Comparison of ENCODE assay signal across 26 cellular contexts in the genomic region with DNA sequence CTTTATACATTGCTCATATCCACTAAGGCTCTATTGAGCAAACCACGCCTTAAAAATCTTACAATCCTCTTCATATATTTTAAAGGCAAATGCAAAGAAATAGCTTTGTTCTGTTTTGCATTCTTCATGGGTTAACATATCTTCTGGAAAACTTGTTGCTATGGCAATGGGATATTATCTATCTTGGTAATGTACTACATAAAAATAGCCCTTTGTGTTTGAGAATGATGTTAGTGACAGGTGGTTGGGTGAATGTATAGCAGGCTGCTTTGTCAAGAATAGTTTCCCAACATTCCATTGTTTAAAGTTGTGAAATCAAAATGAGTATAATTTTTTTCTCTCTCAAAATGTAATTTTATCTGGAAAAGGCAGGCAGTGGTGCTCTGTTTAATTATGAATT. TPM values are rescaled to one million over a fixed set of nuclear protein-coding genes. Genes with fewer than 3 reads are reported as not detected.
"Had no signal": no experiment of that assay in that cellular context is flagged by ENCODE, and none has a peak within 500 bp of the region (broad histone marks: within the 10 kb centered on the region; RNA-seq: fewer than 3 reads in every experiment).

No MANE protein-coding gene starts in this region.

- H3K4me1 ChIP-seq: gastroesophageal sphincter, pancreas, psoas muscle, transverse colon had no signal

- H3K36me3 Mint-ChIP-seq: activated naive CD4-positive, alpha-beta T cell treated with anti-CD3 and anti-CD28 coated beads, Interleukin-2, amount 50 U/mL, for 72 hours; memory B cell; natural killer cell treated with Interleukin-12 subunit alpha and Interleukin-12 subunit beta and Interleukin-15 and Interleukin-18, amount 100 ng/mL, for 72 hours; stimulated activated effector memory CD8-positive, alpha-beta T cell treated with anti-CD3 and anti-CD28 coated beads, Interleukin-12 subunit alpha, Interleukin-12 subunit beta, amount 100 ng/mL, for 72 hours had no signal

- H3K27me3 Mint-ChIP-seq: activated T-helper 17 cell treated with anti-CD3 and anti-CD28 coated beads, Interleukin-2, amount 50 U/mL, for 72 hours; memory B cell; stimulated activated naive CD8-positive, alpha-beta T cell treated with anti-CD3 and anti-CD28 coated beads, Interleukin-15, amount 100 ng/mL, for 72 hours had no signal

- FAIRE-seq: pancreas, urothelium cell line had no signal

- H3K27ac Mint-ChIP-seq: activated CD8-positive, alpha-beta T cell treated with anti-CD3 and anti-CD28 coated beads, Interleukin-2, amount 10 ng/mL, durations not matched to agents 7 days and 5 days; activated naive CD4-positive, alpha-beta T cell treated with anti-CD3 and anti-CD28 coated beads, Interleukin-2, amount 50 U/mL, for 72 hours; activated T-helper 17 cell treated with anti-CD3 and anti-CD28 coated beads, Interleukin-2, amount 50 U/mL, for 72 hours; memory B cell; natural killer cell treated with Interleukin-12 subunit alpha and Interleukin-12 subunit beta and Interleukin-15 and Interleukin-18, amount 100 ng/mL, for 72 hours; stimulated activated effector memory CD8-positive, alpha-beta T cell treated with anti-CD3 and anti-CD28 coated beads, Interleukin-12 subunit alpha, Interleukin-12 subunit beta, amount 100 ng/mL, for 72 hours; stimulated activated naive CD8-positive, alpha-beta T cell treated with anti-CD3 and anti-CD28 coated beads, Interleukin-15, amount 100 ng/mL, for 72 hours had no signal

- H3K4me3 Mint-ChIP-seq: activated CD8-positive, alpha-beta T cell treated with anti-CD3 and anti-CD28 coated beads, Interleukin-2, amount 10 ng/mL, durations not matched to agents 7 days and 5 days; activated T-helper 17 cell treated with anti-CD3 and anti-CD28 coated beads, Interleukin-2, amount 50 U/mL, for 72 hours; central memory CD8-positive, alpha-beta T cell; memory B cell; natural killer cell treated with Interleukin-12 subunit alpha and Interleukin-12 subunit beta and Interleukin-15 and Interleukin-18, amount 100 ng/mL, for 72 hours; stimulated activated effector memory CD8-positive, alpha-beta T cell treated with anti-CD3 and anti-CD28 coated beads, Interleukin-12 subunit alpha, Interleukin-12 subunit beta, amount 100 ng/mL, for 72 hours; stimulated activated naive CD8-positive, alpha-beta T cell treated with anti-CD3 and anti-CD28 coated beads, Interleukin-15, amount 100 ng/mL, for 72 hours had no signal

- DNase-seq: activated CD4-positive, alpha-beta T cell treated with anti-CD3 and anti-CD28 coated beads for 1 hour; activated CD4-positive, alpha-beta T cell treated with anti-CD3 and anti-CD28 coated beads, Interleukin-2, amount 50 U/mL, for 1 hour; activated CD8-positive, alpha-beta T cell treated with anti-CD3 and anti-CD28 coated beads, Interleukin-2, amount 10 ng/mL, durations not matched to agents 7 days and 5 days; activated T-cell treated with anti-CD3 and anti-CD28 coated beads, Interleukin-2, amount 50 U/mL, for 1 hour; aorta; brain microvascular endothelial cell; cortex of kidney; erythroblast; head of caudate nucleus; hypothalamus; pancreas; psoas muscle; right cardiac atrium; stimulated activated CD4-positive, alpha-beta T cell treated with anti-CD3 and anti-CD28 coated beads, Interleukin-12 subunit alpha, Interleukin-12 subunit beta, amount 100 ng/mL, for 4 hours; stimulated activated naive CD8-positive, alpha-beta T cell treated with anti-CD3 and anti-CD28 coated beads, Interleukin-15, amount 100 ng/mL, for 72 hours; T-helper 9 cell; transverse colon had no signal

- H3K4me1 Mint-ChIP-seq: activated T-helper 17 cell treated with anti-CD3 and anti-CD28 coated beads, Interleukin-2, amount 50 U/mL, for 72 hours; central memory CD8-positive, alpha-beta T cell; memory B cell; stimulated activated effector memory CD8-positive, alpha-beta T cell treated with anti-CD3 and anti-CD28 coated beads, Interleukin-12 subunit alpha, Interleukin-12 subunit beta, amount 100 ng/mL, for 72 hours; stimulated activated naive CD8-positive, alpha-beta T cell treated with anti-CD3 and anti-CD28 coated beads, Interleukin-15, amount 100 ng/mL, for 72 hours had no signal

- H3K9me3 ChIP-seq: gastroesophageal sphincter, pancreas, psoas muscle, transverse colon had no signal

- ATAC-seq: activated CD8-positive, alpha-beta T cell treated with anti-CD3 and anti-CD28 coated beads, Interleukin-2, amount 10 ng/mL, durations not matched to agents 7 days and 5 days; activated naive CD4-positive, alpha-beta T cell treated with anti-CD3 and anti-CD28 coated beads, Interleukin-2, amount 50 U/mL, for 72 hours; activated T-helper 17 cell treated with anti-CD3 and anti-CD28 coated beads, Interleukin-2, amount 50 U/mL, for 72 hours; gastroesophageal sphincter; natural killer cell treated with Interleukin-12 subunit alpha and Interleukin-12 subunit beta and Interleukin-15 and Interleukin-18, amount 100 ng/mL, for 72 hours; pancreas; psoas muscle; right cardiac atrium; stimulated activated effector memory CD8-positive, alpha-beta T cell treated with anti-CD3 and anti-CD28 coated beads, Interleukin-12 subunit alpha, Interleukin-12 subunit beta, amount 100 ng/mL, for 72 hours; stimulated activated naive CD8-positive, alpha-beta T cell treated with anti-CD3 and anti-CD28 coated beads, Interleukin-15, amount 100 ng/mL, for 72 hours had no signal

- H3K27me3 ChIP-seq: brain microvascular endothelial cell, gastroesophageal sphincter, transverse colon had no signal

- H3K9me3 Mint-ChIP-seq: activated naive CD4-positive, alpha-beta T cell treated with anti-CD3 and anti-CD28 coated beads, Interleukin-2, amount 50 U/mL, for 72 hours; activated T-helper 17 cell treated with anti-CD3 and anti-CD28 coated beads, Interleukin-2, amount 50 U/mL, for 72 hours; central memory CD8-positive, alpha-beta T cell; memory B cell; natural killer cell treated with Interleukin-12 subunit alpha and Interleukin-12 subunit beta and Interleukin-15 and Interleukin-18, amount 100 ng/mL, for 72 hours; stimulated activated effector memory CD8-positive, alpha-beta T cell treated with anti-CD3 and anti-CD28 coated beads, Interleukin-12 subunit alpha, Interleukin-12 subunit beta, amount 100 ng/mL, for 72 hours; stimulated activated naive CD8-positive, alpha-beta T cell treated with anti-CD3 and anti-CD28 coated beads, Interleukin-15, amount 100 ng/mL, for 72 hours had no signal

- H3K27ac ChIP-seq: brain microvascular endothelial cell, gastroesophageal sphincter, pancreas, psoas muscle, transverse colon had no signal

RNA-seq across cellular contexts. Expression of gene REPS2, which starts 16.8 kb away (rescaled TPM):
- total RNA-seq: activated CD8-positive, alpha-beta T cell treated with anti-CD3 and anti-CD28 coated beads, Interleukin-2, amount 10 ng/mL, durations not matched to agents 7 days and 5 days; T-helper 1 cell treated with Interleukin-12 subunit alpha and Interleukin-12 subunit beta and Interleukin-4 antibody, amounts not matched to agents 30 ng/mL and 1 ng/mL, for 36 hours had no signal
